ENCODE assay signal across 8 cellular contexts in the genomic region with DNA sequence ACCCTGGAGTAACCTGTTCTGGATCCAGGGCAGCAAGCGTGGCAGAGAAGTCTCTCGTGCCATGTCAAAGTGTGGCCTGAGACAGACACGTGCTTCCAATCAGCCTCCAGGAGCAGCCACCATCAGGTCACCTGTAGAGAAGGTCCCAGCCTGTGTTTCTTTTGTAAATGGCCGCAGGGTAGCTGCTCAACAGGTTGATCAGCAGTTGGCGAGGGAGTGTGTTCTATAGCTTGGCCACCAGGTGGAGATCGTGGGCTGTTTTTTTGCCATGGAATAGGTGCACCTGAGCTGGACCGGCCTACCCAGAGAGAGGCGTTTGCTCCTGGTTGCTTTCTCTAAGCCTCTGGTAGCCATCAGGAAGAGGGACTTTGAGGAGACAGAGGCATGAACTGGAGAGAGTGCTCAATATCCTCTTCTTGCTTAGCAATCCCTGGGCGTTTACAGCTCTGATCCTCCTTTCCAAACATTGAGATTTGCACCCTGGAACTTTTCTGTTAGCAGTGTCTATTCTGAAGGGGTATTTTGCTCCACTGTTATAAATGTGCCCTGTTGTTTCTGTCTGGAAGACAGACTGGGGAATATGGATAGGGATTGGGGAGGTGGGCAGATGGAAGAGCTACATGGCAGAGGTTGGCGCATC. TPM values are rescaled to one million over a fixed set of nuclear protein-coding genes. Genes with fewer than 3 reads are reported as not detected.
DNase-seq lines count a peak whose midpoint lies in the region; ATAC-seq and TF ChIP-seq lines count a peak whose summit lies in the region.

No MANE protein-coding gene starts in this region.

- H3K9me3 Mint-ChIP-seq in Caco-2 (ENCODE audit: unreplicated experiment): no peaks in the 10 kb centered on the region
- H3K9me3 Mint-ChIP-seq in nephron progenitor cell: no peaks in the 10 kb centered on the region

- ATAC-seq in GM19468 (IDR thresholded peaks at IDR 0.05; ENCODE audit: extremely low read depth, unreplicated experiment) (peak; percentile 80), HG03565 (IDR thresholded peaks at IDR 0.05; ENCODE audit: unreplicated experiment) (peak; percentile 86), thoracic aorta (ENCODE audit: insufficient number of reproducible peaks, low FRiP score, low read depth) (no peak)

- POLR2A ChIA-PET in Caco-2 (lab: Charles Lee): interaction anchor here (0.6 kb wide), 1 partner anchor 478 kb away, joined by 9 read pairs; no protein-coding TSS in a partner anchor

- CTCF ChIA-PET in Caco-2 (lab: Charles Lee): interaction anchor here (0.5 to 3.0 kb wide), 18 partner anchors 32 to 431 kb away, joined by 3 to 15 read pairs (median 3); no protein-coding TSS in a partner anchor

- peak; percentile 82 to 88 for DNase-seq in Caco-2
- peak; percentile 30 to 38 for DNase-seq in NOMO-1 (lab: John Stamatoyannopoulos, UW; ENCODE audit: unreplicated experiment in 2 of 2)
- peak; percentile 5 to 10 for DNase-seq in activated CD8-positive, alpha-beta memory T cell treated with anti-CD3 and anti-CD28 coated beads for 4 hours (ENCODE audit: low read depth in 2 of 2)
- no peak for DNase-seq in epithelial cell of proximal tubule (ENCODE audit: low read depth)
- DNase-seq in nephron progenitor cell: peak; percentile 76
- DNase-seq in thoracic aorta (ENCODE audit: low spot score): no peak

- intact Hi-C loops in Caco-2 (cut with micrococcal nuclease; ENCODE audit: unreplicated experiment): loop anchor here (1.0 to 2.0 kb wide), 9 partner anchors 31 to 430 kb away; partner anchors contain the start of gene MARCO

- H3K36me3 Mint-ChIP-seq in Caco-2 (ENCODE audit: insufficient read depth, unreplicated experiment) (no peaks in the 10 kb centered on the region), nephron progenitor cell (ENCODE audit: low read depth) (no peaks in the 10 kb centered on the region)

- H3K4me3 ChIP-seq in Caco-2 (ENCODE audit: low read depth, low read length) (no peak overlapping the region), epithelial cell of proximal tubule (ENCODE audit: low read depth, low read length) (no peak overlapping the region), thoracic aorta (no peak overlapping the region)

- H3K27me3 Mint-ChIP-seq in Caco-2 (ENCODE audit: insufficient read depth, unreplicated experiment) (peaks cover 6% of the 10 kb centered on the region), nephron progenitor cell (ENCODE audit: low read depth, poor library complexity) (peaks cover 76% of the 10 kb centered on the region)

- no peak overlapping the region for H3K27ac Mint-ChIP-seq in Caco-2 (ENCODE audit: unreplicated experiment)
- H3K27ac Mint-ChIP-seq in nephron progenitor cell: no peak overlapping the region

- no TSS peak for BruUV-seq in Caco-2 (replicated peaks; lab: Mats Ljungman, UMichigan)

- no peak overlapping the region for H3K27ac ChIP-seq in thoracic aorta

- H3K4me3 Mint-ChIP-seq in Caco-2 (ENCODE audit: unreplicated experiment): no peak overlapping the region
- H3K4me3 Mint-ChIP-seq in nephron progenitor cell: no peak overlapping the region

- TF ChIP-seq CTCF in Caco-2 (IDR thresholded peaks at IDR 0.05; ENCODE audit: insufficient read depth in 1 of 2, low read depth in 1 of 2, low read length in 1 of 2, severe bottlenecking in 1 of 2, unreplicated experiment in 1 of 2) (peak; percentile 90 to 91), epithelial cell of proximal tubule (conservative IDR thresholded peaks at IDR 0.05; ENCODE audit: low read depth, low read length) (peak; percentile 89), nephron progenitor cell (IDR thresholded peaks at IDR 0.05) (peak; percentile 75), thoracic aorta (IDR thresholded peaks at IDR 0.05) (peak; percentile 61)

- H3K27me3 ChIP-seq in Caco-2 (replicated peaks; ENCODE audit: control insufficient read depth, insufficient read depth, low read length) (no peaks in the 10 kb centered on the region), thoracic aorta (replicated peaks; ENCODE audit: insufficient read depth) (no peaks in the 10 kb centered on the region)

- H3K4me1 ChIP-seq in Caco-2: no peaks in the 10 kb centered on the region
- no peaks in the 10 kb centered on the region for H3K4me1 ChIP-seq in thoracic aorta (ENCODE audit: control insufficient read depth in 1 of 2, low read depth in 2 of 2)

- H3K36me3 ChIP-seq in Caco-2 (ENCODE audit: control insufficient read depth, insufficient read depth, low read length): no peaks in the 10 kb centered on the region
- no peaks in the 10 kb centered on the region for H3K36me3 ChIP-seq in thoracic aorta

- H3K4me1 Mint-ChIP-seq in Caco-2 (ENCODE audit: low read depth, unreplicated experiment): no peaks in the 10 kb centered on the region
- H3K4me1 Mint-ChIP-seq in nephron progenitor cell: no peaks in the 10 kb centered on the region

- H3K9me3 ChIP-seq in Caco-2: no peaks in the 10 kb centered on the region
- no peaks in the 10 kb centered on the region for H3K9me3 ChIP-seq in thoracic aorta

RNA-seq across cellular contexts. Expression of gene EN1, which starts 34.2 kb away (rescaled TPM):
- total RNA-seq in Caco-2 (2022): 0.16 and 0.37 TPM in 2 replicates
- not detected in 2 replicates for total RNA-seq in epithelial cell of proximal tubule
- total RNA-seq in thoracic aorta: not detected

Comparison
In these comparisons a context has a peak if more than half of its experiments do, and no peak if none do; other contexts are left out.
1. DNase-seq: peak in Caco-2 (2 of 2), NOMO-1 (2 of 2), activated CD8-positive, alpha-beta memory T cell treated with anti-CD3 and anti-CD28 coated beads for 4 hours (2 of 2) and nephron progenitor cell (single experiment); none in epithelial cell of proximal tubule (single experiment) and thoracic aorta (single experiment).
2. Peak in every context shown above with its lines, with median percentiles within 50 percentile points of each other: CTCF ChIP-seq.